Comparison of ENCODE assay signal across 19 cellular contexts in the genomic region with DNA sequence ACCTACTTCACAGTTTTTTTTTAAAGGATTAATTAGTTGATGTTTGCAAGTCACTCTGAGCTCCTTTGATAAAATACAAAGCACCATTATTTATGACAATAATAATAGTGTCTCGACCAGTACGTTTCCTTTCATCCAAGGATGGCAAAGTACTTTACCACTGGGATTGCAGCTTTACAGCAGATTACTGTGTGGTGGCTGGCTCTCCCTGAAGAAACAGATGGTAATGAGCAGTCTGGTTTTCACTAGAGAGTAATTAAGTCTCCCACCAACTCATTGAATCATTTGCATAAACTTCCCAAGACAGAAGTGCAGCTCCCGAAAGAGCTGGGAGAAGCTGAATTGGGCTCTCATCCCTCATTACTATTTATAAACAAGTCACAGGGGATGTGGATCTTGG. TPM values are rescaled to one million over a fixed set of nuclear protein-coding genes. Genes with fewer than 3 reads are reported as not detected.
DNase-seq lines count a peak whose midpoint lies in the region; ATAC-seq and TF ChIP-seq lines count a peak whose summit lies in the region.
"Had no signal": no experiment of that assay in that cellular context is flagged by ENCODE, and none has a peak within 500 bp of the region (broad histone marks: within the 10 kb centered on the region; RNA-seq: fewer than 3 reads in every experiment).

No MANE protein-coding gene starts in this region.

- no peaks in the 10 kb centered on the region for H3K36me3 Mint-ChIP-seq in type B pancreatic cell
- H3K36me3 Mint-ChIP-seq: CD8-positive, alpha-beta memory T cell had no signal

- H3K9me3 Mint-ChIP-seq in type B pancreatic cell: no peaks in the 10 kb centered on the region

- TF ChIP-seq CTCF in type B pancreatic cell (conservative IDR thresholded peaks at IDR 0.05): no peak

- H3K27ac Mint-ChIP-seq in type B pancreatic cell: peak overlapping the region; percentile 93
- H3K27ac Mint-ChIP-seq: CD8-positive, alpha-beta memory T cell had no signal

- peak in 2 of 3 experiments; percentile 19 to 72 for DNase-seq in NCI-H1417 (lab: John Stamatoyannopoulos, UW)
- no peak for DNase-seq in NCI-H1417 treated with DMSO at 0.1 percent for 48 hours (lab: John Stamatoyannopoulos, UW)
- peak; percentile 76 to 78 for DNase-seq in NCI-H526 (lab: John Stamatoyannopoulos, UW)
- DNase-seq in astrocyte of the hippocampus (ENCODE audit: low read depth, low spot score): peak; percentile 19
- DNase-seq in type B pancreatic cell (ENCODE audit: extremely low spot score, unreplicated experiment): no peak
- no peak for DNase-seq in T-helper 2 cell
- DNase-seq: 8988T; CD8-positive, alpha-beta memory T cell; DMS153; HCEC 1CT; IMR-90; Karpas-422; MG63; NCI-H1092 treated with DMSO at 0.1 percent for 48 hours; NCI-H187 treated with DMSO at 0.1 percent for 48 hours; NCI-H446 treated with DMSO at 0.1 percent for 48 hours; SW 1271 had no signal

- no peaks in the 10 kb centered on the region for H3K27me3 Mint-ChIP-seq in type B pancreatic cell

- no peak for ATAC-seq in HG03135 (IDR thresholded peaks at IDR 0.05; ENCODE audit: unreplicated experiment)
- no peak for ATAC-seq in activated CD4-positive, CD25-positive, alpha-beta regulatory T cell treated with anti-CD3 and anti-CD28 coated beads, Interleukin-2, amount 50 U/mL, for 24 hours

- H3K4me1 Mint-ChIP-seq in type B pancreatic cell (ENCODE audit: unreplicated experiment): peaks cover 21% of the 10 kb centered on the region
- H3K4me1 Mint-ChIP-seq: CD8-positive, alpha-beta memory T cell had no signal

- H3K4me3 Mint-ChIP-seq in type B pancreatic cell: no peak overlapping the region
- H3K4me3 Mint-ChIP-seq: CD8-positive, alpha-beta memory T cell had no signal

RNA-seq across cellular contexts. Expression of a gene that starts 48.7 kb away (rescaled TPM):
- total RNA-seq in type B pancreatic cell (ENCODE audit: low replicate concordance): 189 and 632 TPM in 2 replicates

Comparison
In these comparisons a context has a peak if more than half of its experiments do, and no peak if none do; other contexts are left out.
1. DNase-seq: peak in NCI-H1417 (2 of 3), NCI-H526 (2 of 2) and astrocyte of the hippocampus (single experiment); none in NCI-H1417 treated with DMSO at 0.1 percent for 48 hours (single experiment), type B pancreatic cell (single experiment) and T-helper 2 cell (0 of 5).